In the genomic region with DNA sequence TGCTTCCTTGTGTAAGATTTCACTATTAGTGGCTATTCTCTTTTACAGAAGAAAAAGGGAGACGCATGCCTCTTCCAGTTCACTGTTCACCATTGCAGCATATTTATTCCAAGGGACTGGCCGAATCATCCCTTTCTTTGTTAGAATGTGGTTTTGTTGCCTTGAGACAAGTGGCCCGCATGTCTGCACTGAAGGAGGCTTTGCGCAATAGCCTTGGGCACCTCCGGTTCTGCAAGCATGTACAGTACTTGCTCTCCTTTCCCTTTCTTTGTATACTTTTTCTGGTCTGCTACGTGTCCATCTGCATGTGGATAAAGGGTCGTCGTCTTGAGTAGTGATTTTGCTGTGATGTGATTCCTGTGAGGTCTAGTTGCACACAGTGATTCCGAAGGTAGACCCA, we compare ENCODE assay signal across 1 cellular context.
TF ChIP-seq lines count a peak whose summit lies in the region.

No MANE protein-coding gene starts in this region.

TF ChIP-seq in H1, 55 proteins besides CTCF, POLR2A, EP300 and RAD21:
- TF ChIP-seq SIRT6 (IDR thresholded peaks at IDR 0.05; ENCODE audit: low read length) (no peak), CEBPB (IDR thresholded peaks at IDR 0.05; ENCODE audit: low read depth, low read length) (peak; percentile 88)
